1 cellular context compared by ENCODE assay signal in the genomic region with DNA sequence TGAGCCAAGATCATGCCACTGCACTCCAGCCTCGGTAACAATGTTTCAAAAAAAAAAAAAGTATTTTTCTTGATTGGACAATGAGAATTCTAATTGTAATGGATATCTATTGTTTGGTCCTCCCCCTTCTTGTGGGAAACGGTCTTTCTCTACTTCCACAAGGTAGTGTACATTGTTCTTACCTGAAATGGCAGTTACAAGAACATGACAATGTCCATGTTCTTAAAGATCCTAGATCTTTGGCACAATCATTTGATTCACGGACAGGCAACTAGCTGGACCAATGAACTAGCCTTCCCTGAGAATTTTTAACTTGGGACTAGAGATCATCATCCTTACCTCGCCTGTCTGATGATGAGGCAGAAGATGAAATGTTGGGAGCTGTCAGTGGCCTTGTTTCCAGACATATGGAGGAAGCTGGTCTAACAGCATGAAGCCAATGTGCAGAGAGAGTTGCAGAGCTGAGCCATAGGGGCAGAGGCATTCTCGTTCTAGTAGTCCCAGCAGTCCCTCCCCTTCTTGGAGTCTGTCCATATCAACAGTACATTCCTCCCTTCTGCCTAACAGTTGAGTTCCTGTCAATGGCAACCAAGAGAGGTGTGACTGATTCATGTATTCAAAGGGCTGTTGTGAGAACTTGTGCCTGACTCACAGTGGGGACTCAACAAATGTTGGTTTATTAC.
TF ChIP-seq lines count a peak whose summit lies in the region.

No MANE protein-coding gene starts in this region.

TF ChIP-seq in PFSK-1, 5 proteins besides CTCF, POLR2A, EP300 and RAD21:
- TF ChIP-seq POLR2AphosphoS5 (IDR thresholded peaks at IDR 0.05; ENCODE audit: low read depth, low read length): no peak; the same call in 1 of the 2 replicates
- peak; percentile 30; the same call in 1 of the 2 replicates for TF ChIP-seq SIN3A (IDR thresholded peaks at IDR 0.05; ENCODE audit: borderline replicate concordance, insufficient read depth, low read length)
